In genomic region chr18:36872329-36872728, GRCh38 we compare ENCODE assay signal across 17 cellular contexts. TPM values are rescaled to one million over a fixed set of nuclear protein-coding genes. Genes with fewer than 3 reads are reported as not detected.
DNase-seq lines count a peak whose midpoint lies in the region; ATAC-seq and TF ChIP-seq lines count a peak whose summit lies in the region.
"Had no signal": no experiment of that assay in that cellular context is flagged by ENCODE, and none has a peak within 500 bp of the region (broad histone marks: within the 10 kb centered on the region; RNA-seq: fewer than 3 reads in every experiment).

No MANE protein-coding gene starts in this region.

- H3K4me3 ChIP-seq in GM23338 (no peak overlapping the region), mesendoderm (ENCODE audit: low read length) (no peak overlapping the region)
- H3K4me3 ChIP-seq: GM23248 had no signal

- H3K27ac Mint-ChIP-seq in GM23338 (no peak overlapping the region; the same call in 1 of the 2 replicates), endothelial cell (ENCODE audit: unreplicated experiment) (peak overlapping the region; percentile 20)
- no peak overlapping the region for H3K27ac Mint-ChIP-seq in activated naive CD8-positive, alpha-beta T cell treated with anti-CD3 and anti-CD28 coated beads, Interleukin-2, amount 50 U/mL, for 24 hours
- H3K27ac Mint-ChIP-seq: CD8-positive, alpha-beta T cell had no signal

- H3K4me3 Mint-ChIP-seq in GM23338 = no peak overlapping the region
- H3K4me3 Mint-ChIP-seq in endothelial cell (ENCODE audit: unreplicated experiment) = no peak overlapping the region
- H3K4me3 Mint-ChIP-seq in activated naive CD8-positive, alpha-beta T cell treated with anti-CD3 and anti-CD28 coated beads, Interleukin-2, amount 50 U/mL, for 24 hours = no peak overlapping the region
- H3K4me3 Mint-ChIP-seq: CD8-positive, alpha-beta T cell had no signal

- no peaks in the 10 kb centered on the region for H3K79me2 ChIP-seq in GM23338 (replicated peaks; ENCODE audit: insufficient read depth)
- no peaks in the 10 kb centered on the region for H3K79me2 ChIP-seq in mesendoderm (ENCODE audit: control insufficient read depth, insufficient read depth, low read length)

- H3K4me1 ChIP-seq in GM23338 (ENCODE audit: insufficient read depth) (no peaks in the 10 kb centered on the region), mesendoderm (ENCODE audit: control insufficient read depth, low read depth, low read length) (no peaks in the 10 kb centered on the region)

- H3K27me3 ChIP-seq in GM23338 (ENCODE audit: insufficient read depth) (no peaks in the 10 kb centered on the region), mesendoderm (ENCODE audit: insufficient read depth, low read length, poor library complexity) (no peaks in the 10 kb centered on the region)

- no peak overlapping the region for H3K4ac ChIP-seq in mesendoderm (ENCODE audit: low read depth, low read length)

- no peaks in the 10 kb centered on the region for H3K9me2 ChIP-seq in GM23338 (ENCODE audit: insufficient read depth)

- H3K4me2 ChIP-seq in GM23338 (no peak overlapping the region), mesendoderm (ENCODE audit: low read length) (no peak overlapping the region)

- H4K20me1 ChIP-seq in GM23338 (replicated peaks; ENCODE audit: insufficient read depth) = no peaks in the 10 kb centered on the region

- no peak overlapping the region for H3K27ac ChIP-seq in GM23338 (ENCODE audit: low read depth)
- H3K27ac ChIP-seq in mesendoderm (ENCODE audit: low read depth, low read length) = no peak overlapping the region
- H3K27ac ChIP-seq: GM23248 had no signal

- H2AFZ ChIP-seq in GM23338 = no peak overlapping the region
- H2AFZ ChIP-seq: GM23248 had no signal

- no peaks in the 10 kb centered on the region for H3F3A ChIP-seq in GM23338 (replicated peaks; ENCODE audit: low read depth)

- no peaks in the 10 kb centered on the region for H3K27me3 Mint-ChIP-seq in GM23338 (ENCODE audit: insufficient read depth, low read depth, poor library complexity)
- no peaks in the 10 kb centered on the region for H3K27me3 Mint-ChIP-seq in endothelial cell (ENCODE audit: unreplicated experiment)
- no peaks in the 10 kb centered on the region for H3K27me3 Mint-ChIP-seq in activated naive CD8-positive, alpha-beta T cell treated with anti-CD3 and anti-CD28 coated beads, Interleukin-2, amount 50 U/mL, for 24 hours

- H3K36me3 ChIP-seq in GM23338 (ENCODE audit: insufficient read depth) (no peaks in the 10 kb centered on the region), mesendoderm (ENCODE audit: control insufficient read depth, insufficient read depth, low read length) (no peaks in the 10 kb centered on the region)

- DNase-seq in GM23338 (ENCODE audit: low spot score) (peak; percentile 41), NCI-H226 (peak; percentile 3), endothelial cell (ENCODE audit: low spot score) (no peak), mesendoderm (peak; percentile 56), NCI-H446 treated with DMSO at 0.1 percent for 48 hours (lab: John Stamatoyannopoulos, UW) (no peak), DMS153 treated with DMSO at 0.1 percent for 48 hours (lab: John Stamatoyannopoulos, UW; ENCODE audit: unreplicated experiment) (no peak)
- no peak for DNase-seq in activated naive CD8-positive, alpha-beta T cell treated with anti-CD3 and anti-CD28 coated beads, Interleukin-2, amount 50 U/mL, for 24 hours
- DNase-seq: CD8-positive, alpha-beta T cell; GM23248; Kasumi-1; NCI-H1105 treated with DMSO at 0.1 percent for 48 hours; NCI-H187; NCI-H2171; NCI-H748 treated with DMSO at 0.1 percent for 48 hours; RPMI8226; SIG-M5 had no signal

- H2AK5ac ChIP-seq in mesendoderm (ENCODE audit: low read length) = no peak overlapping the region

- H3K4me1 Mint-ChIP-seq in GM23338 (peaks cover 15% of the 10 kb centered on the region), endothelial cell (ENCODE audit: unreplicated experiment) (no peaks in the 10 kb centered on the region)
- peaks cover 7% of the 10 kb centered on the region for H3K4me1 Mint-ChIP-seq in activated naive CD8-positive, alpha-beta T cell treated with anti-CD3 and anti-CD28 coated beads, Interleukin-2, amount 50 U/mL, for 24 hours

- peaks cover 10% of the 10 kb centered on the region; the same call in 2 of the 3 replicates for H3K9me3 Mint-ChIP-seq in GM23338
- no peaks in the 10 kb centered on the region for H3K9me3 Mint-ChIP-seq in endothelial cell (ENCODE audit: unreplicated experiment)
- peaks cover 13% of the 10 kb centered on the region for H3K9me3 Mint-ChIP-seq in activated naive CD8-positive, alpha-beta T cell treated with anti-CD3 and anti-CD28 coated beads, Interleukin-2, amount 50 U/mL, for 24 hours

- no peak overlapping the region for H3K9ac ChIP-seq in mesendoderm (ENCODE audit: low read length)
- H3K9ac ChIP-seq: GM23248 had no signal

- no peaks in the 10 kb centered on the region for H3K79me1 ChIP-seq in mesendoderm (ENCODE audit: low read length)

- H4K8ac ChIP-seq in mesendoderm (ENCODE audit: low read depth, low read length) = no peak overlapping the region

- no peak overlapping the region for H4K5ac ChIP-seq in mesendoderm (ENCODE audit: low read length)

- TF ChIP-seq CTCF in GM23338 (conservative IDR thresholded peaks at IDR 0.05; ENCODE audit: low read depth in 2 of 2) (no peak), endothelial cell (IDR thresholded peaks at IDR 0.05; ENCODE audit: unreplicated experiment) (no peak)

- H3K23ac ChIP-seq in mesendoderm (ENCODE audit: low read length) = no peak overlapping the region

- H3K18ac ChIP-seq in mesendoderm (ENCODE audit: low read length) = no peak overlapping the region

- H2BK15ac ChIP-seq in mesendoderm (replicated peaks; ENCODE audit: low read depth) = no peak overlapping the region

- H3K36me3 Mint-ChIP-seq in GM23338 (ENCODE audit: low read depth) (peaks cover 19% of the 10 kb centered on the region; the same call in 2 of the 3 replicates), endothelial cell (ENCODE audit: low read depth, unreplicated experiment) (peaks cover 10% of the 10 kb centered on the region)
- peaks cover 49% of the 10 kb centered on the region for H3K36me3 Mint-ChIP-seq in activated naive CD8-positive, alpha-beta T cell treated with anti-CD3 and anti-CD28 coated beads, Interleukin-2, amount 50 U/mL, for 24 hours (ENCODE audit: low read depth)

- H2BK120ac ChIP-seq in mesendoderm (ENCODE audit: low read depth, low read length) = no peak overlapping the region

- ATAC-seq in GM23338 (no peak), esophagus mucosa (no peak)
- no peak for ATAC-seq in activated naive CD8-positive, alpha-beta T cell treated with anti-CD3 and anti-CD28 coated beads, Interleukin-2, amount 50 U/mL, for 24 hours
- ATAC-seq: CD8-positive, alpha-beta T cell had no signal

- no peak overlapping the region for H2BK5ac ChIP-seq in mesendoderm (ENCODE audit: low read length)

- H3K56ac ChIP-seq in mesendoderm (ENCODE audit: low read length) = no peak overlapping the region

TF ChIP-seq in GM23338, 12 proteins besides CTCF, POLR2A, EP300 and RAD21 (continues in another document):
- TF ChIP-seq STAT1 (IDR thresholded peaks at IDR 0.05; ENCODE audit: unreplicated experiment) (no peak), ZNF331 (CRISPR knock-in tag; IDR thresholded peaks at IDR 0.05; ENCODE audit: low read depth) (no peak), ZNF114 (CRISPR knock-in tag; IDR thresholded peaks at IDR 0.05) (no peak)
- TF ChIP-seq, protein P1, sequence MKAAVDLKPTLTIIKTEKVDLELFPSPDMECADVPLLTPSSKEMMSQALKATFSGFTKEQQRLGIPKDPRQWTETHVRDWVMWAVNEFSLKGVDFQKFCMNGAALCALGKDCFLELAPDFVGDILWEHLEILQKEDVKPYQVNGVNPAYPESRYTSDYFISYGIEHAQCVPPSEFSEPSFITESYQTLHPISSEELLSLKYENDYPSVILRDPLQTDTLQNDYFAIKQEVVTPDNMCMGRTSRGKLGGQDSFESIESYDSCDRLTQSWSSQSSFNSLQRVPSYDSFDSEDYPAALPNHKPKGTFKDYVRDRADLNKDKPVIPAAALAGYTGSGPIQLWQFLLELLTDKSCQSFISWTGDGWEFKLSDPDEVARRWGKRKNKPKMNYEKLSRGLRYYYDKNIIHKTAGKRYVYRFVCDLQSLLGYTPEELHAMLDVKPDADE (IDR thresholded peaks at IDR 0.05) = no peak

RNA-seq across cellular contexts. Expression of gene KIAA1328, which starts 43.4 kb away (rescaled TPM):
- 8.4 and 8.6 TPM in 2 replicates for total RNA-seq in GM23338 (2014; rRNA removed; shearing (Covaris generic))
- polyA plus RNA-seq in GM23338 (2016; fragmentation: Nextera tagmentation; extraction: Ambion mirVana) = 3.1 and 5.2 TPM in 2 replicates
- 9.2 TPM for total RNA-seq in endothelial cell (ENCODE audit: unreplicated experiment)
- polyA plus RNA-seq in mesendoderm (2013, experiment 1 of 2) = 2.8 TPM
- 3.1 TPM for polyA plus RNA-seq in mesendoderm (2013, experiment 2 of 2)
- 5.1 TPM for total RNA-seq in esophagus mucosa

RNA-seq across cellular contexts. Expression of gene TPGS2, which starts 43.5 kb away (rescaled TPM):
- total RNA-seq in GM23338 (2014; rRNA removed; shearing (Covaris generic)) = 167 and 173 TPM in 2 replicates
- 124 and 136 TPM in 2 replicates for polyA plus RNA-seq in GM23338 (2016; fragmentation: Nextera tagmentation; extraction: Ambion mirVana)
- 138 TPM for total RNA-seq in endothelial cell (ENCODE audit: unreplicated experiment)
- polyA plus RNA-seq in mesendoderm (2013, experiment 1 of 2) = 155 TPM
- 161 TPM for polyA plus RNA-seq in mesendoderm (2013, experiment 2 of 2)
- total RNA-seq in esophagus mucosa = 61.6 TPM

Comparison
In these comparisons a context has a peak if more than half of its experiments do, and no peak if none do; other contexts are left out.
1. DNase-seq: peak in GM23338 (single experiment), NCI-H226 (single experiment) and mesendoderm (single experiment); none in endothelial cell (single experiment), NCI-H446 treated with DMSO at 0.1 percent for 48 hours (single experiment), activated naive CD8-positive, alpha-beta T cell treated with anti-CD3 and anti-CD28 coated beads, Interleukin-2, amount 50 U/mL, for 24 hours (single experiment) and DMS153 treated with DMSO at 0.1 percent for 48 hours (single experiment).